19 cellular contexts compared by ENCODE assay signal in the genomic region with DNA sequence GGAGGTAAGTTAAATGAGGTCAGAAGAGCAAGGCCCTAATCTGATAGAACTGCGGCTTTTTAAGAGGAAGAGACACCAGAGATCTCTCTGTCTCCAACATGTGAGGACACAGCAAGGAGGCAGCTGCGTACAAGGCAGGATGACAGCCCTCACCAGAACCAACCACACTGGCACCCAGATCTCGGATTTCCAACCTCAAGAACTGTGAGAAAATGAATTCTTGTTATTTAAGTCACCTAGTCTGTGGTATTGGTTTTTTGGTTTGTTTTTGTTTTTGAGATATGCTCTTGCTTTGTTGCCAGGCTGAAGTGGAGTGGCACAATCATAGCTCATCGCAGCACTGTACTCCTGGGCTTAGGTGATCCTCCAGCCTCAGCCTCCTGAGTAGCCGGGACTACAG.
DNase-seq lines count a peak whose midpoint lies in the region; ATAC-seq lines count a peak whose summit lies in the region.
"Had no signal": no experiment of that assay in that cellular context is flagged by ENCODE, and none has a peak within 500 bp of the region (broad histone marks: within the 10 kb centered on the region; RNA-seq: fewer than 3 reads in every experiment).

No MANE protein-coding gene starts in this region.

- H3K4me1 Mint-ChIP-seq in activated CD4-positive, alpha-beta T cell treated with anti-CD3 and anti-CD28 coated beads for 36 hours: peaks cover 16% of the 10 kb centered on the region
- H3K4me1 Mint-ChIP-seq in T-helper 1 cell treated with Interleukin-12 subunit alpha and Interleukin-12 subunit beta and Interleukin-4 antibody, amounts not matched to agents 30 μg/mL and 1 μg/mL, for 36 hours (ENCODE audit: low read depth): peaks cover 38% of the 10 kb centered on the region
- H3K4me1 Mint-ChIP-seq in naive thymus-derived CD4-positive, alpha-beta T cell: peaks cover 5 to 33% (median 8%) of the 10 kb centered on the region in 7 donors

- no peaks in the 10 kb centered on the region for H3K36me3 ChIP-seq in naive thymus-derived CD4-positive, alpha-beta T cell (ENCODE audit: control insufficient read depth in 2 of 3, insufficient read depth in 3 of 3, low read length in 3 of 3)

- H3K27me3 ChIP-seq in naive thymus-derived CD4-positive, alpha-beta T cell (ENCODE audit: control insufficient read depth in 2 of 2, insufficient read depth in 2 of 2, low read length in 2 of 2): no peaks in the 10 kb centered on the region
- H3K27me3 ChIP-seq: upper lobe of right lung had no signal

- no peaks in the 10 kb centered on the region for H3K9me3 Mint-ChIP-seq in activated CD4-positive, alpha-beta T cell treated with anti-CD3 and anti-CD28 coated beads for 36 hours (ENCODE audit: low read depth)
- H3K9me3 Mint-ChIP-seq in T-helper 1 cell treated with Interleukin-12 subunit alpha and Interleukin-12 subunit beta and Interleukin-4 antibody, amounts not matched to agents 30 μg/mL and 1 μg/mL, for 36 hours: no peaks in the 10 kb centered on the region
- peaks cover 0 to 1% (median 0%) of the 10 kb centered on the region in 11 donors for H3K9me3 Mint-ChIP-seq in naive thymus-derived CD4-positive, alpha-beta T cell

- no peaks in the 10 kb centered on the region for H3K9me3 ChIP-seq in naive thymus-derived CD4-positive, alpha-beta T cell (ENCODE audit: control insufficient read depth in 2 of 3, low read length in 3 of 3)
- H3K9me3 ChIP-seq: Caco-2, upper lobe of right lung had no signal

- CTCF ChIA-PET in activated CD4-positive, alpha-beta T cell treated with anti-CD3 and anti-CD28 coated beads for 36 hours (lab: Charles Lee): no interaction called here
- CTCF ChIA-PET in naive thymus-derived CD4-positive, alpha-beta T cell (lab: Charles Lee): no interaction called here

- no peak for ATAC-seq in activated CD4-positive, alpha-beta T cell treated with anti-CD3 and anti-CD28 coated beads for 36 hours
- peak; percentile 59 for ATAC-seq in naive thymus-derived CD4-positive, alpha-beta T cell
- ATAC-seq: upper lobe of right lung had no signal

- POLR2A ChIA-PET in activated CD4-positive, alpha-beta T cell treated with anti-CD3 and anti-CD28 coated beads for 36 hours (lab: Charles Lee): no interaction called here
- POLR2A ChIA-PET in naive thymus-derived CD4-positive, alpha-beta T cell (lab: Charles Lee): no interaction called here

- peaks cover 0 to 7% of the 10 kb centered on the region in 2 donors for H3K4me1 ChIP-seq in naive thymus-derived CD4-positive, alpha-beta T cell (ENCODE audit: control insufficient read depth in 2 of 2, insufficient read depth in 2 of 2, low read length in 2 of 2)
- H3K4me1 ChIP-seq: Caco-2, upper lobe of right lung had no signal

- no peak overlapping the region for H3K27ac ChIP-seq in naive thymus-derived CD4-positive, alpha-beta T cell (ENCODE audit: low read depth, low read length)
- H3K27ac ChIP-seq: 22Rv1, upper lobe of right lung had no signal

- intact Hi-C loops in activated CD4-positive, alpha-beta T cell treated with anti-CD3 and anti-CD28 coated beads for 36 hours (cut with DNase I, micrococcal nuclease): no loop called here
- intact Hi-C loops in naive thymus-derived CD4-positive, alpha-beta T cell (cut with micrococcal nuclease): no loop called here

- H3K27me3 Mint-ChIP-seq in activated CD4-positive, alpha-beta T cell treated with anti-CD3 and anti-CD28 coated beads for 36 hours: no peaks in the 10 kb centered on the region
- no peaks in the 10 kb centered on the region for H3K27me3 Mint-ChIP-seq in T-helper 1 cell treated with Interleukin-12 subunit alpha and Interleukin-12 subunit beta and Interleukin-4 antibody, amounts not matched to agents 30 μg/mL and 1 μg/mL, for 36 hours (ENCODE audit: low read depth)
- H3K27me3 Mint-ChIP-seq in naive thymus-derived CD4-positive, alpha-beta T cell: peaks cover 0 to 3% (median 0%) of the 10 kb centered on the region in 5 donors

- no peak overlapping the region for H3K4me3 Mint-ChIP-seq in activated CD4-positive, alpha-beta T cell treated with anti-CD3 and anti-CD28 coated beads for 36 hours
- peak overlapping the region; percentile 22 for H3K4me3 Mint-ChIP-seq in T-helper 1 cell treated with Interleukin-12 subunit alpha and Interleukin-12 subunit beta and Interleukin-4 antibody, amounts not matched to agents 30 μg/mL and 1 μg/mL, for 36 hours
- no peak overlapping the region for H3K4me3 Mint-ChIP-seq in naive thymus-derived CD4-positive, alpha-beta T cell

- peak; percentile 19 for DNase-seq in activated CD4-positive, alpha-beta T cell treated with anti-CD3 and anti-CD28 coated beads for 36 hours
- DNase-seq in activated CD4-positive, alpha-beta T cell treated with anti-CD3 and anti-CD28 coated beads, Interleukin-2, amount 50 U/mL, for 4 hours: no peak
- peak; percentile 55 for DNase-seq in amniotic epithelial cell (ENCODE audit: low read depth)
- no peak for DNase-seq in naive thymus-derived CD4-positive, alpha-beta T cell
- DNase-seq in inferior parietal cortex (ENCODE audit: extremely low spot score): no peak
- DNase-seq in T1000 (lab: John Stamatoyannopoulos, UW): no peak
- DNase-seq in globus pallidus (ENCODE audit: low spot score): no peak
- DNase-seq: AML-193, dermis blood vessel endothelial cell, DND-41, NCI-H1105, NCI-H526, nucleus accumbens, retina, SW 1271, upper lobe of right lung had no signal

- H3K27ac Mint-ChIP-seq in activated CD4-positive, alpha-beta T cell treated with anti-CD3 and anti-CD28 coated beads for 36 hours: no peak overlapping the region
- peak overlapping the region; percentile 29 for H3K27ac Mint-ChIP-seq in T-helper 1 cell treated with Interleukin-12 subunit alpha and Interleukin-12 subunit beta and Interleukin-4 antibody, amounts not matched to agents 30 μg/mL and 1 μg/mL, for 36 hours
- peak overlapping the region in 1 of 9 donors; percentile 40 for H3K27ac Mint-ChIP-seq in naive thymus-derived CD4-positive, alpha-beta T cell

- no peaks in the 10 kb centered on the region for H3K36me3 Mint-ChIP-seq in activated CD4-positive, alpha-beta T cell treated with anti-CD3 and anti-CD28 coated beads for 36 hours (ENCODE audit: low read depth)
- H3K36me3 Mint-ChIP-seq in T-helper 1 cell treated with Interleukin-12 subunit alpha and Interleukin-12 subunit beta and Interleukin-4 antibody, amounts not matched to agents 30 μg/mL and 1 μg/mL, for 36 hours (ENCODE audit: low read depth): peaks cover 7% of the 10 kb centered on the region
- peaks cover 0 to 4% (median 0%) of the 10 kb centered on the region in 5 donors for H3K36me3 Mint-ChIP-seq in naive thymus-derived CD4-positive, alpha-beta T cell

- H3K4me3 ChIP-seq in naive thymus-derived CD4-positive, alpha-beta T cell (ENCODE audit: low read length): no peak overlapping the region
- H3K4me3 ChIP-seq: upper lobe of right lung had no signal

Comparison
In these comparisons a context has a peak if more than half of its experiments do, and no peak if none do; other contexts are left out.
1. DNase-seq: peak in activated CD4-positive, alpha-beta T cell treated with anti-CD3 and anti-CD28 coated beads for 36 hours (single experiment) and amniotic epithelial cell (single experiment); none in activated CD4-positive, alpha-beta T cell treated with anti-CD3 and anti-CD28 coated beads, Interleukin-2, amount 50 U/mL, for 4 hours (0 of 2), naive thymus-derived CD4-positive, alpha-beta T cell (0 of 9), inferior parietal cortex (single experiment), T1000 (single experiment) and globus pallidus (single experiment).